ENCODE assay signal across 1 cellular context in genomic region chr12:92295523-92295922, GRCh38.
TF ChIP-seq lines count a peak whose summit lies in the region.

No MANE protein-coding gene starts in this region.

TF ChIP-seq in IMR-90, 13 proteins besides CTCF, POLR2A, EP300 and RAD21 (continued from another document):
- TF ChIP-seq ELK1 (IDR thresholded peaks at IDR 0.05; ENCODE audit: borderline replicate concordance, low read depth, low read length) = no peak
- no peak for TF ChIP-seq SMC3 (IDR thresholded peaks at IDR 0.05; ENCODE audit: low read depth, low read length)
